ENCODE assay signal across 21 cellular contexts in genomic region chr6:90250405-90250804, GRCh38. TPM values are rescaled to one million over a fixed set of nuclear protein-coding genes. Genes with fewer than 3 reads are reported as not detected.
DNase-seq lines count a peak whose midpoint lies in the region; ATAC-seq and TF ChIP-seq lines count a peak whose summit lies in the region.
"Had no signal": no experiment of that assay in that cellular context is flagged by ENCODE, and none has a peak within 500 bp of the region (broad histone marks: within the 10 kb centered on the region; RNA-seq: fewer than 3 reads in every experiment).

No MANE protein-coding gene starts in this region.

- H3K27me3 Mint-ChIP-seq in activated CD4-positive, alpha-beta T cell treated with anti-CD3 and anti-CD28 coated beads, Interleukin-2, amount 10 ng/mL, durations not matched to agents 7 days and 5 days = no peaks in the 10 kb centered on the region
- H3K27me3 Mint-ChIP-seq in activated T-helper 17 cell treated with anti-CD3 and anti-CD28 coated beads, Interleukin-2, amount 50 U/mL, for 72 hours = no peaks in the 10 kb centered on the region
- no peaks in the 10 kb centered on the region for H3K27me3 Mint-ChIP-seq in naive B cell

- no peak overlapping the region for H2BK120ac ChIP-seq in IMR-90 (ENCODE audit: low read depth, low read length)

- dilution Hi-C loops in IMR-90 (cut with HindIII; ENCODE audit: low sequenced_read_pairs, unreplicated experiment) = no loop called here

- H3K79me1 ChIP-seq in IMR-90 (ENCODE audit: low read depth in 1 of 2, low read length in 2 of 2) = no peaks in the 10 kb centered on the region

- H3K27ac ChIP-seq in IMR-90 (ENCODE audit: insufficient read depth, low read length) = no peak overlapping the region
- H3K27ac ChIP-seq: A549, cardiac muscle cell, transverse colon had no signal

- in situ Hi-C loops in IMR-90 (cut with MboI; ENCODE audit: low sequenced_read_pairs) = no loop called here
- in situ Hi-C loops in GM13976 (cut with MboI; ENCODE audit: low sequenced_read_pairs, unreplicated experiment) = no loop called here

- no peak overlapping the region for H4K91ac ChIP-seq in IMR-90 (ENCODE audit: insufficient read depth, low read depth, low read length)

- H2AK9ac ChIP-seq in IMR-90 (replicated peaks; ENCODE audit: low read depth, low read length, poor library complexity) = no peak overlapping the region

- H4K5ac ChIP-seq in IMR-90 (ENCODE audit: low read depth, low read length) = no peak overlapping the region

- H2AK5ac ChIP-seq in IMR-90 (ENCODE audit: low read depth, low read length) = no peak overlapping the region

- no peaks in the 10 kb centered on the region for H3K27me3 ChIP-seq in IMR-90 (ENCODE audit: control insufficient read depth, insufficient read depth, low read length)
- H3K27me3 ChIP-seq: BE2C, cardiac muscle cell, transverse colon had no signal

- peak overlapping the region; percentile 2 for H3K4me3 Mint-ChIP-seq in activated CD4-positive, alpha-beta T cell treated with anti-CD3 and anti-CD28 coated beads, Interleukin-2, amount 10 ng/mL, durations not matched to agents 7 days and 5 days
- peak overlapping the region; percentile 60 for H3K4me3 Mint-ChIP-seq in activated T-helper 17 cell treated with anti-CD3 and anti-CD28 coated beads, Interleukin-2, amount 50 U/mL, for 72 hours
- H3K4me3 Mint-ChIP-seq in naive B cell = no peak overlapping the region
- H3K4me3 Mint-ChIP-seq: GM23338 had no signal

- DNase-seq in activated CD4-positive, alpha-beta T cell treated with anti-CD3 and anti-CD28 coated beads, Interleukin-2, amount 10 ng/mL, durations not matched to agents 7 days and 5 days = no peak
- DNase-seq in activated CD4-positive, alpha-beta T cell treated with anti-CD3 and anti-CD28 coated beads for 48 hours = no peak
- DNase-seq in IMR-90 = peak; percentile 50
- no peak for DNase-seq in naive B cell
- DNase-seq in NCI-H526 treated with DMSO at 0.1 percent for 48 hours (lab: John Stamatoyannopoulos, UW) = no peak
- no peak for DNase-seq in stimulated activated CD4-positive, alpha-beta T cell treated with anti-CD3 and anti-CD28 coated beads, Interleukin-4, amount 100 ng/mL, for 24 hours
- no peak for DNase-seq in GM13976 (ENCODE audit: low spot score)
- DNase-seq: activated CD4-positive, alpha-beta T cell treated with anti-CD3 and anti-CD28 coated beads, Interleukin-2, amount 50 U/mL, for 48 hours; BE2C; NCI-H1105; NCI-H2029; NCI-H2227 treated with DMSO at 0.1 percent for 48 hours; NCI-H82; SIG-M5; stimulated activated CD4-positive, alpha-beta T cell treated with anti-CD3 and anti-CD28 coated beads, Interleukin-2, amount 100 ng/mL, for 48 hours; transverse colon had no signal

- no peak overlapping the region for H3K23ac ChIP-seq in IMR-90 (ENCODE audit: low read depth, low read length)

- no peak for TF ChIP-seq CTCF in IMR-90 (conservative IDR thresholded peaks at IDR 0.05; ENCODE audit: low read depth, low read length)
- TF ChIP-seq CTCF in GM13976 (IDR thresholded peaks at IDR 0.05; ENCODE audit: borderline replicate concordance, control extremely low read depth, extremely low read depth, insufficient read depth, missing control alignments) = no peak

- no peaks in the 10 kb centered on the region for H3K9me1 ChIP-seq in IMR-90 (ENCODE audit: insufficient read depth, low read length)

- no peaks in the 10 kb centered on the region for H4K20me1 ChIP-seq in IMR-90 (ENCODE audit: insufficient read depth, low read length)

- H3K4me1 Mint-ChIP-seq in activated CD4-positive, alpha-beta T cell treated with anti-CD3 and anti-CD28 coated beads, Interleukin-2, amount 10 ng/mL, durations not matched to agents 7 days and 5 days = peaks cover 72% of the 10 kb centered on the region
- peaks cover 34% of the 10 kb centered on the region for H3K4me1 Mint-ChIP-seq in activated T-helper 17 cell treated with anti-CD3 and anti-CD28 coated beads, Interleukin-2, amount 50 U/mL, for 72 hours
- peaks cover 46 to 68% (median 66%) of the 10 kb centered on the region in 3 donors for H3K4me1 Mint-ChIP-seq in naive B cell
- H3K4me1 Mint-ChIP-seq: GM23338 had no signal

- no peaks in the 10 kb centered on the region for H3K4me1 ChIP-seq in IMR-90 (ENCODE audit: control insufficient read depth, insufficient read depth, low read length)
- H3K4me1 ChIP-seq: A549, BE2C, transverse colon had no signal

- H2BK15ac ChIP-seq in IMR-90 (ENCODE audit: low read depth, low read length) = no peak overlapping the region

- H2BK5ac ChIP-seq in IMR-90 (ENCODE audit: low read depth, low read length, poor library complexity, severe bottlenecking) = no peak overlapping the region

- no CpG with 5 or more reads among the region's 2 CpGs for WGBS in IMR-90 (ENCODE audit: extremely low coverage in 2 of 2, insufficient read length in 1 of 2), 2 experiments

- no peak overlapping the region for H3K9ac ChIP-seq in IMR-90 (ENCODE audit: low read depth, low read length)

- H3K4me3 ChIP-seq in IMR-90 (ENCODE audit: insufficient read depth, low read depth, low read length) = no peak overlapping the region
- H3K4me3 ChIP-seq: A549, cardiac muscle cell, GM23338, smooth muscle cell, transverse colon had no signal

- intact Hi-C loops in IMR-90 (cut with micrococcal nuclease) = no loop called here

- no peak overlapping the region for H2BK20ac ChIP-seq in IMR-90 (ENCODE audit: low read depth, low read length)

- H3K14ac ChIP-seq in IMR-90 (replicated peaks; ENCODE audit: low read depth, low read length) = no peak overlapping the region

- BruUV-seq in IMR-90 (replicated peaks; lab: Mats Ljungman, UMichigan) = no TSS peak

- no peak overlapping the region for H3K4ac ChIP-seq in IMR-90 (ENCODE audit: low read depth, low read length)

- peak; percentile 65 for ATAC-seq in IMR-90 (ENCODE audit: low read depth)
- ATAC-seq in activated T-helper 17 cell treated with anti-CD3 and anti-CD28 coated beads, Interleukin-2, amount 50 U/mL, for 72 hours (replicated peaks) = no peak
- no peak for ATAC-seq in naive B cell (ENCODE audit: low read depth in 2 of 2)
- ATAC-seq: A549, GM23338 had no signal

- H3K27ac Mint-ChIP-seq in activated CD4-positive, alpha-beta T cell treated with anti-CD3 and anti-CD28 coated beads, Interleukin-2, amount 10 ng/mL, durations not matched to agents 7 days and 5 days = peak overlapping the region; percentile 83
- peak overlapping the region; percentile 85 for H3K27ac Mint-ChIP-seq in activated T-helper 17 cell treated with anti-CD3 and anti-CD28 coated beads, Interleukin-2, amount 50 U/mL, for 72 hours
- peak overlapping the region; percentile 10 to 97 (median 85) for H3K27ac Mint-ChIP-seq in naive B cell
- H3K27ac Mint-ChIP-seq: GM23338 had no signal

- H3K36me3 Mint-ChIP-seq in activated CD4-positive, alpha-beta T cell treated with anti-CD3 and anti-CD28 coated beads, Interleukin-2, amount 10 ng/mL, durations not matched to agents 7 days and 5 days (ENCODE audit: low read depth) = peaks cover 61% of the 10 kb centered on the region
- H3K36me3 Mint-ChIP-seq in activated T-helper 17 cell treated with anti-CD3 and anti-CD28 coated beads, Interleukin-2, amount 50 U/mL, for 72 hours (ENCODE audit: low read depth) = peaks cover 45% of the 10 kb centered on the region
- peaks cover 21 to 29% of the 10 kb centered on the region in 2 donors for H3K36me3 Mint-ChIP-seq in naive B cell

- POLR2A ChIA-PET in activated CD4-positive, alpha-beta T cell treated with anti-CD3 and anti-CD28 coated beads, Interleukin-2, amount 10 ng/mL, durations not matched to agents 7 days and 5 days (lab: Charles Lee) = no interaction called here
- POLR2A ChIA-PET in IMR-90 (lab: Charles Lee; ENCODE audit: unreplicated experiment) = no interaction called here

- no peak overlapping the region for H3K56ac ChIP-seq in IMR-90 (ENCODE audit: extremely low read depth, insufficient read depth, low read length)

- H3K9me3 Mint-ChIP-seq in activated CD4-positive, alpha-beta T cell treated with anti-CD3 and anti-CD28 coated beads, Interleukin-2, amount 10 ng/mL, durations not matched to agents 7 days and 5 days = peaks cover 10% of the 10 kb centered on the region
- peaks cover 5% of the 10 kb centered on the region for H3K9me3 Mint-ChIP-seq in activated T-helper 17 cell treated with anti-CD3 and anti-CD28 coated beads, Interleukin-2, amount 50 U/mL, for 72 hours
- no peaks in the 10 kb centered on the region for H3K9me3 Mint-ChIP-seq in naive B cell
- H3K9me3 Mint-ChIP-seq: GM23338 had no signal

- H3K9me3 ChIP-seq in IMR-90 (ENCODE audit: control insufficient read depth, insufficient read depth, low read length) = no peaks in the 10 kb centered on the region
- H3K9me3 ChIP-seq: A549, BE2C, transverse colon had no signal

- no peaks in the 10 kb centered on the region for H3K36me3 ChIP-seq in IMR-90 (ENCODE audit: control insufficient read depth, insufficient read depth, low read length)
- H3K36me3 ChIP-seq: BE2C, cardiac muscle cell, transverse colon had no signal

- no peak overlapping the region for H3K4me2 ChIP-seq in IMR-90 (ENCODE audit: low read depth, low read length)
- H3K4me2 ChIP-seq: A549, GM23338, smooth muscle cell had no signal

- H4K8ac ChIP-seq in IMR-90 (ENCODE audit: low read depth in 2 of 2, low read length in 2 of 2) = no peak overlapping the region

- H2AFZ ChIP-seq in IMR-90 (replicated peaks; ENCODE audit: low read length, poor library complexity) = no peak overlapping the region
- H2AFZ ChIP-seq: GM23338 had no signal

- TF ChIP-seq RAD21 in IMR-90 (IDR thresholded peaks at IDR 0.05; ENCODE audit: low read length) = no peak

- H3K18ac ChIP-seq in IMR-90 (ENCODE audit: low read depth, low read length) = no peak overlapping the region

- CTCF ChIA-PET in activated CD4-positive, alpha-beta T cell treated with anti-CD3 and anti-CD28 coated beads, Interleukin-2, amount 10 ng/mL, durations not matched to agents 7 days and 5 days (lab: Charles Lee) = no interaction called here
- CTCF ChIA-PET in IMR-90 (lab: Yijun Ruan, JAX) = interaction anchor here (0.6 kb wide), 1 partner anchor 411 kb away, joined by 5 read pairs; no protein-coding TSS in a partner anchor

- TF ChIP-seq POLR2A in IMR-90 (IDR thresholded peaks at IDR 0.05; ENCODE audit: low read depth, low read length) = no peak

RNA-seq across cellular contexts. Expression of gene BACH2, which starts 46.2 kb away (rescaled TPM):
- total RNA-seq in activated CD4-positive, alpha-beta T cell treated with anti-CD3 and anti-CD28 coated beads, Interleukin-2, amount 10 ng/mL, durations not matched to agents 7 days and 5 days = 10 to 100 TPM; 59.4 to 61.6 TPM
- total RNA-seq in IMR-90 (2012; rRNA removed) = 1.1 and 1.3 TPM in 2 replicates
- polyA plus RNA-seq in IMR-90 (2012; rRNA removed) (0.87 and 1.4 TPM in 2 replicates), naive B cell (ENCODE audit: low read depth in 6 of 6) (100 to 1,000 TPM in 1 of 6 donors, 10 to 100 TPM in 5; 31.0 to 130 (median 78.4) TPM)
- 0.68 and 1.0 TPM in 2 replicates for polyA plus RNA-seq in IMR-90 (2012; cell fraction: cytosol; rRNA removed)
- 0.66 and 1.2 TPM in 2 replicates for polyA plus RNA-seq in IMR-90 (2012; cell fraction: nucleus; rRNA removed; ENCODE audit: low replicate concordance)
- 10 to 100 TPM in 1 of 2 donors, 1 to 10 TPM in 1; 3.0 to 22.9 TPM for total RNA-seq in activated T-helper 17 cell treated with anti-CD3 and anti-CD28 coated beads, Interleukin-2, amount 50 U/mL, for 72 hours

Comparison
In these comparisons a context has a peak if more than half of its experiments do, and no peak if none do; other contexts are left out.
1. H3K4me3 Mint-ChIP-seq: peak in activated CD4-positive, alpha-beta T cell treated with anti-CD3 and anti-CD28 coated beads, Interleukin-2, amount 10 ng/mL, durations not matched to agents 7 days and 5 days (single experiment) and activated T-helper 17 cell treated with anti-CD3 and anti-CD28 coated beads, Interleukin-2, amount 50 U/mL, for 72 hours (single experiment); none in naive B cell (0 of 8).
2. Peak in every context shown above with its lines, with median percentiles within 50 percentile points of each other: H3K27ac Mint-ChIP-seq.